Comparison of ENCODE assay signal across 11 cellular contexts in the genomic region with DNA sequence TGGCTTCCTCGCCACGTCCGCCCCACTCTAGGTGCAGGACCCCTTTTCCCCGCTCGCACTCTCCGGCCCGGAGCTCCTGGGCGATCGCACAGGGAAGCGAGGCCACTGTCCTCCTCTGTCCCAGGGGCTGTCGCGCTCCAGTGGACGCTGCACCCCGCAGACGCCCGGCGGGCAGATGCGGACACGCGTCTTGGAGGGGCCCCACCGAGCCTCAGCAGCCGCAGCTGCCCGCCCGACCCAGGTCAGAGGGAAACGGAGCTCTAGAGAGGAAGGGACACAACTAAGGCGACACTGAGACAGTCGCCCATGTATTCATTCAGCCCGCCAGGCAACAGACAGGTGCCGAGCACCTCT. TPM values are rescaled to one million over a fixed set of nuclear protein-coding genes. Genes with fewer than 3 reads are reported as not detected.
A peak's percentile ranks its signal among the peaks of the same experiment; 100 is the strongest.
DNase-seq lines count a peak whose midpoint lies in the region; ATAC-seq and TF ChIP-seq lines count a peak whose summit lies in the region.
"Had no signal": no experiment of that assay in that cellular context is flagged by ENCODE, and none has a peak within 500 bp of the region (broad histone marks: within the 10 kb centered on the region; RNA-seq: fewer than 3 reads in every experiment).

No MANE protein-coding gene starts in this region.

- no peak overlapping the region for H3K27ac ChIP-seq in BLaER1
- no peak overlapping the region for H3K27ac ChIP-seq in IMR-90 (ENCODE audit: insufficient read depth, low read length)
- H3K27ac ChIP-seq in esophagus muscularis mucosa (replicated peaks in 1 of 4) = no peak overlapping the region
- H3K27ac ChIP-seq in neuronal stem cell (replicated peaks; ENCODE audit: low read length) = no peak overlapping the region
- no peak overlapping the region for H3K27ac ChIP-seq in SJCRH30
- H3K27ac ChIP-seq: transverse colon had no signal

- H4K5ac ChIP-seq in IMR-90 (ENCODE audit: low read depth, low read length) = no peak overlapping the region

- peaks cover 12% of the 10 kb centered on the region for H3K9me3 ChIP-seq in BLaER1
- peaks cover 3% of the 10 kb centered on the region for H3K9me3 ChIP-seq in IMR-90 (ENCODE audit: control insufficient read depth, insufficient read depth, low read length)
- H3K9me3 ChIP-seq in esophagus muscularis mucosa = peaks cover 0 to 18% (median 12%) of the 10 kb centered on the region in 4 donors
- peaks cover 0 to 7% of the 10 kb centered on the region in 2 donors for H3K9me3 ChIP-seq in neuronal stem cell (replicated peaks in 1 of 2; ENCODE audit: control insufficient read depth in 2 of 2, insufficient read depth in 1 of 2, low read depth in 1 of 2, low read length in 2 of 2)
- H3K9me3 ChIP-seq in SJCRH30 (replicated peaks) = no peaks in the 10 kb centered on the region
- H3K9me3 ChIP-seq: transverse colon had no signal

- H2BK5ac ChIP-seq in IMR-90 (ENCODE audit: low read depth, low read length, poor library complexity, severe bottlenecking) = no peak overlapping the region
- H2BK5ac ChIP-seq in neuronal stem cell (ENCODE audit: low read length) = no peak overlapping the region

- BruUV-seq in IMR-90 (replicated peaks; lab: Mats Ljungman, UMichigan) = no TSS peak

- H3K4me3 ChIP-seq in BLaER1 (no peak overlapping the region), IMR-90 (ENCODE audit: insufficient read depth, low read depth, low read length) (no peak overlapping the region; the same call in 1 of the 2 replicates), esophagus muscularis mucosa (peak overlapping the region; percentile 35 to 44 (median 37)), neuronal stem cell (ENCODE audit: low read length in 2 of 2) (peak overlapping the region; percentile 37 to 81), SJCRH30 (no peak overlapping the region)

- H2BK12ac ChIP-seq in neuronal stem cell (ENCODE audit: low read length) = no peak overlapping the region

- no peak for TF ChIP-seq RAD21 in IMR-90 (IDR thresholded peaks at IDR 0.05; ENCODE audit: low read length)

- H2BK20ac ChIP-seq in IMR-90 (ENCODE audit: low read depth, low read length) = no peak overlapping the region

- no peaks in the 10 kb centered on the region for H3K36me3 ChIP-seq in BLaER1
- H3K36me3 ChIP-seq in IMR-90 (ENCODE audit: control insufficient read depth, insufficient read depth, low read length) = no peaks in the 10 kb centered on the region
- no peaks in the 10 kb centered on the region for H3K36me3 ChIP-seq in esophagus muscularis mucosa
- no peaks in the 10 kb centered on the region for H3K36me3 ChIP-seq in neuronal stem cell (replicated peaks in 1 of 2; ENCODE audit: control insufficient read depth in 2 of 2, insufficient read depth in 2 of 2, low read length in 2 of 2)
- H3K36me3 ChIP-seq in SJCRH30 = no peaks in the 10 kb centered on the region
- H3K36me3 ChIP-seq: transverse colon had no signal

- POLR2A ChIA-PET in IMR-90 (lab: Charles Lee; ENCODE audit: unreplicated experiment) = no interaction called here

- H3K79me1 ChIP-seq in IMR-90 (ENCODE audit: low read depth in 1 of 2, low read length in 2 of 2) (no peaks in the 10 kb centered on the region), neuronal stem cell (ENCODE audit: low read depth, low read length) (no peaks in the 10 kb centered on the region)

- in situ Hi-C loops in IMR-90 (cut with MboI; ENCODE audit: low sequenced_read_pairs) = no loop called here

- intact Hi-C loops in IMR-90 (cut with micrococcal nuclease) (no loop called here), esophagus muscularis mucosa (cut with DNase I) (no loop called here)

- 13% methylated on average over 8 of the region's 29 CpGs; no CpG with 5 or more reads in 1 of the 2 experiments for WGBS in IMR-90 (ENCODE audit: extremely low coverage in 2 of 2, insufficient read length in 1 of 2), 2 experiments
- WGBS in esophagus muscularis mucosa = 24% methylated on average over 4 of the region's 29 CpGs
- no CpG with 5 or more reads among the region's 29 CpGs for WGBS in neuronal stem cell (ENCODE audit: extremely low coverage in 2 of 2, insufficient read length in 2 of 2, insufficient replicate concordance in 1 of 2), 2 donors

- CTCF ChIA-PET in IMR-90 (lab: Yijun Ruan, JAX) = interaction anchor here (0.6 kb wide), 1 partner anchor 1370 kb away, joined by 3 read pairs; no protein-coding TSS in a partner anchor

- dilution Hi-C loops in IMR-90 (cut with HindIII; ENCODE audit: low sequenced_read_pairs, unreplicated experiment) = no loop called here

- no peak overlapping the region for H4K8ac ChIP-seq in IMR-90 (ENCODE audit: low read depth in 2 of 2, low read length in 2 of 2)
- no peak overlapping the region for H4K8ac ChIP-seq in neuronal stem cell (ENCODE audit: low read depth, low read length)

- H4K91ac ChIP-seq in IMR-90 (ENCODE audit: insufficient read depth, low read depth, low read length) (no peak overlapping the region), neuronal stem cell (ENCODE audit: low read depth, low read length, poor library complexity) (no peak overlapping the region)

- no peak overlapping the region for H3K4ac ChIP-seq in IMR-90 (ENCODE audit: low read depth, low read length)
- no peak overlapping the region for H3K4ac ChIP-seq in neuronal stem cell (ENCODE audit: low read length)

- no peak overlapping the region for H2AK9ac ChIP-seq in IMR-90 (replicated peaks; ENCODE audit: low read depth, low read length, poor library complexity)

- TF ChIP-seq CTCF in IMR-90 (conservative IDR thresholded peaks at IDR 0.05; ENCODE audit: low read depth, low read length) = no peak
- no peak for TF ChIP-seq CTCF in esophagus muscularis mucosa (IDR thresholded peaks at IDR 0.05)

- ATAC-seq in IMR-90 (ENCODE audit: low read depth) (no peak), GM21528 (IDR thresholded peaks at IDR 0.05; ENCODE audit: low FRiP score, unreplicated experiment) (no peak)

- no peak for TF ChIP-seq POLR2A in IMR-90 (IDR thresholded peaks at IDR 0.05; ENCODE audit: low read depth, low read length)
- TF ChIP-seq POLR2A in esophagus muscularis mucosa (IDR thresholded peaks at IDR 0.05; ENCODE audit: low read depth) = no peak

- peaks cover 29% of the 10 kb centered on the region for H3K27me3 ChIP-seq in BLaER1
- peaks cover 32% of the 10 kb centered on the region for H3K27me3 ChIP-seq in IMR-90 (ENCODE audit: control insufficient read depth, insufficient read depth, low read length)
- H3K27me3 ChIP-seq in esophagus muscularis mucosa = peaks cover 0 to 83% (median 24%) of the 10 kb centered on the region in 4 donors
- peaks cover 2 to 30% (median 29%) of the 10 kb centered on the region in 3 experiments for H3K27me3 ChIP-seq in neuronal stem cell (ENCODE audit: control insufficient read depth in 3 of 3, insufficient read depth in 3 of 3, low read depth in 1 of 3, low read length in 3 of 3)
- no peaks in the 10 kb centered on the region for H3K27me3 ChIP-seq in SJCRH30

- peak overlapping the region; percentile 79; the same call in 1 of the 2 replicates for H3K4me2 ChIP-seq in BLaER1
- no peak overlapping the region; the same call in 1 of the 2 replicates for H3K4me2 ChIP-seq in IMR-90 (ENCODE audit: low read depth, low read length)
- peak overlapping the region; percentile 99 for H3K4me2 ChIP-seq in neuronal stem cell (ENCODE audit: insufficient read depth, low read length, poor library complexity, severe bottlenecking)

- H3K14ac ChIP-seq in IMR-90 (replicated peaks; ENCODE audit: low read depth, low read length) (no peak overlapping the region), neuronal stem cell (ENCODE audit: low read length) (peak overlapping the region; percentile 28)

- H2AFZ ChIP-seq in IMR-90 (replicated peaks; ENCODE audit: low read length, poor library complexity) (peak overlapping the region; percentile 81), neuronal stem cell (ENCODE audit: low read length) (peak overlapping the region; percentile 89)

- no peak for DNase-seq in IMR-90
- DNase-seq in esophagus muscularis mucosa (ENCODE audit: extremely low spot score) = no peak
- DNase-seq in neuronal stem cell (ENCODE audit: low spot score) = peak; percentile 27
- no peak for DNase-seq in SJCRH30
- no peak for DNase-seq in NCI-H774 (lab: John Stamatoyannopoulos, UW)
- no peak for DNase-seq in SIG-M5 treated with dmso at 0.1 percent for 504 hours (lab: John Stamatoyannopoulos, UW; ENCODE audit: unreplicated experiment)
- DNase-seq: NCI-H345, transverse colon had no signal

- no peaks in the 10 kb centered on the region for H3K9me1 ChIP-seq in IMR-90 (ENCODE audit: insufficient read depth, low read length)

- no peak overlapping the region for H3K9ac ChIP-seq in BLaER1
- no peak overlapping the region for H3K9ac ChIP-seq in IMR-90 (ENCODE audit: low read depth, low read length)
- H3K9ac ChIP-seq in neuronal stem cell (ENCODE audit: low read depth, low read length, poor library complexity) = peak overlapping the region; percentile 83

- peaks cover 6% of the 10 kb centered on the region; the same call in 1 of the 2 replicates for H4K20me1 ChIP-seq in BLaER1
- no peaks in the 10 kb centered on the region for H4K20me1 ChIP-seq in IMR-90 (ENCODE audit: insufficient read depth, low read length)

- H3K18ac ChIP-seq in IMR-90 (ENCODE audit: low read depth, low read length) (no peak overlapping the region), neuronal stem cell (ENCODE audit: low read length) (peak overlapping the region; percentile 91)

- H2AK5ac ChIP-seq in IMR-90 (ENCODE audit: low read depth, low read length) = no peak overlapping the region
- no peak overlapping the region for H2AK5ac ChIP-seq in neuronal stem cell (ENCODE audit: low read depth, low read length)

- H3K4me1 ChIP-seq in BLaER1 (peaks cover 21% of the 10 kb centered on the region), IMR-90 (ENCODE audit: control insufficient read depth, insufficient read depth, low read length) (no peaks in the 10 kb centered on the region), esophagus muscularis mucosa (peaks cover 12 to 19% (median 15%) of the 10 kb centered on the region in 4 donors), neuronal stem cell (ENCODE audit: control insufficient read depth in 2 of 2, insufficient read depth in 1 of 2, low read depth in 1 of 2, low read length in 2 of 2) (peaks cover 2 to 9% of the 10 kb centered on the region in 2 donors), SJCRH30 (no peaks in the 10 kb centered on the region)

- H2BK15ac ChIP-seq in IMR-90 (ENCODE audit: low read depth, low read length) (no peak overlapping the region), neuronal stem cell (ENCODE audit: low read length) (peak overlapping the region; percentile 39)

- H2BK120ac ChIP-seq in IMR-90 (ENCODE audit: low read depth, low read length) (no peak overlapping the region), neuronal stem cell (ENCODE audit: low read depth, low read length) (no peak overlapping the region)

- no peak for TF ChIP-seq EP300 in esophagus muscularis mucosa (IDR thresholded peaks at IDR 0.05)

- no peak overlapping the region for H3K56ac ChIP-seq in IMR-90 (ENCODE audit: extremely low read depth, insufficient read depth, low read length)

- H3K23ac ChIP-seq in IMR-90 (ENCODE audit: low read depth, low read length) (no peak overlapping the region), neuronal stem cell (ENCODE audit: low read depth, low read length, poor library complexity) (peak overlapping the region; percentile 86)

RNA-seq across cellular contexts. Expression of a gene that starts 0.7 kb away (rescaled TPM):
- not detected in 2 replicates for total RNA-seq in IMR-90 (2012; rRNA removed)
- not detected in 2 replicates for polyA plus RNA-seq in IMR-90 (2012; rRNA removed)
- polyA plus RNA-seq in IMR-90 (2012; cell fraction: cytosol; rRNA removed) = not detected in 2 replicates
- not detected in 2 replicates for polyA plus RNA-seq in IMR-90 (2012; cell fraction: nucleus; rRNA removed; ENCODE audit: low replicate concordance)
- total RNA-seq in esophagus muscularis mucosa = under 1 TPM in 1 of 4 donors, not detected in 3; 0.34 TPM
- 0.13 TPM for polyA plus RNA-seq in neuronal stem cell (2013, experiment 1 of 2)
- polyA plus RNA-seq in neuronal stem cell (2013, experiment 2 of 2) = 0.06 TPM
- not detected in 2 replicates for total RNA-seq in SJCRH30 (2014; rRNA removed; shearing (Covaris generic))
- total RNA-seq: LHCN-M2, transverse colon had no signal

RNA-seq across cellular contexts. Expression of a gene that starts 42.0 kb away (rescaled TPM):
- total RNA-seq in IMR-90 (2012; rRNA removed) (1.7 and 3.9 TPM in 2 replicates), esophagus muscularis mucosa (10 to 100 TPM; 11.1 to 35.3 (median 15.9) TPM)
- polyA plus RNA-seq in IMR-90 (2012; rRNA removed) = 0.50 and 1.3 TPM in 2 replicates
- 1.3 and 2.5 TPM in 2 replicates for polyA plus RNA-seq in IMR-90 (2012; cell fraction: cytosol; rRNA removed)
- polyA plus RNA-seq in IMR-90 (2012; cell fraction: nucleus; rRNA removed; ENCODE audit: low replicate concordance) = 1.5 and 1.9 TPM in 2 replicates
- 0.01 TPM for polyA plus RNA-seq in neuronal stem cell (2013, experiment 1 of 2)
- 0.01 TPM for polyA plus RNA-seq in neuronal stem cell (2013, experiment 2 of 2)
- total RNA-seq in SJCRH30 (2014; rRNA removed; shearing (Covaris generic)) = 0.04 TPM in 1 of 2 replicates, not detected in the other

Comparison
In these comparisons a context has a peak if more than half of its experiments do, and no peak if none do; other contexts are left out.
1. H3K4me3 ChIP-seq: peak in esophagus muscularis mucosa (4 of 4) and neuronal stem cell (2 of 2); none in BLaER1 (single experiment), IMR-90 (single experiment) and SJCRH30 (single experiment).